In the genomic region with DNA sequence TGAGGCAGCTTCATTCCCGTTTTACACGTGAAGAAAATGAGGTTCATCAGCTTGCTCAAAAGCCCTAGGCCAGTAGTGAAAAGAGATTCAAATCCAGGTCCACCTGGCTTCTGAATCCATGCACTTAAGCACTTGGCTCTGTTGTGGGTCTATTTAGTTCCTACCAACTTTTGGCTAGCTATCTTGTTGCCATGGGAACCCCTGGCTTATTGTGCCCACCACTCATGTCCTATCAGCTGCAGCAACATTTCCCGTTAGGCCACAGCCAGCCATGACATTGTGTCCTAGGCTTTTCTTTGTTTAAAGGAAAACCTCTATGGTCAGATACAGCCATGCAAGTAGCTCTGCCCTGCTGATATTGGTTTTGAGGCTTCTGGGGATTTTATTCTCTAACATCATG, we compare ENCODE assay signal across 27 cellular contexts. TPM values are rescaled to one million over a fixed set of nuclear protein-coding genes. Genes with fewer than 3 reads are reported as not detected.
DNase-seq lines count a peak whose midpoint lies in the region; FAIRE-seq and TF ChIP-seq lines count a peak whose summit lies in the region.
"Had no signal": no experiment of that assay in that cellular context is flagged by ENCODE, and none has a peak within 500 bp of the region (broad histone marks: within the 10 kb centered on the region; RNA-seq: fewer than 3 reads in every experiment).

No MANE protein-coding gene starts in this region.

- peak overlapping the region in 5 of 6 donors; percentile 18 to 95 (median 74) for H3K27ac Mint-ChIP-seq in immature natural killer cell
- H3K27ac Mint-ChIP-seq: activated CD4-positive, alpha-beta T cell treated with anti-CD3 and anti-CD28 coated beads for 36 hours; activated naive CD4-positive, alpha-beta T cell treated with anti-CD3 and anti-CD28 coated beads, Interleukin-2, amount 50 U/mL, for 72 hours; activated T-helper 1 cell treated with anti-CD3 and anti-CD28 coated beads, Interleukin-12 subunit alpha, Interleukin-12 subunit beta, Interleukin-2, Interleukin-4 antibody, amounts not matched to agents 30 ng/mL and 10 ng/mL and 1 ng/mL, durations not matched to agents 14 hours and 24 hours and 36 hours; CD14-positive monocyte; naive thymus-derived CD4-positive, alpha-beta T cell; stimulated activated naive B cell treated with anti-CD40 and anti-IgM and Interleukin-4, amounts not matched to agents 10 μg/mL and 1 μg/mL and 100 μg/mL, for 72 hours had no signal

- H3K56ac ChIP-seq in H1 (replicated peaks; ENCODE audit: insufficient read length, low read depth, low read length) = no peak overlapping the region

- no peaks in the 10 kb centered on the region for H3K9me3 Mint-ChIP-seq in immature natural killer cell
- H3K9me3 Mint-ChIP-seq: activated naive CD4-positive, alpha-beta T cell treated with anti-CD3 and anti-CD28 coated beads, Interleukin-2, amount 50 U/mL, for 72 hours; activated T-helper 1 cell treated with anti-CD3 and anti-CD28 coated beads, Interleukin-12 subunit alpha, Interleukin-12 subunit beta, Interleukin-2, Interleukin-4 antibody, amounts not matched to agents 30 ng/mL and 10 ng/mL and 1 ng/mL, durations not matched to agents 14 hours and 24 hours and 36 hours; IgD-negative memory B cell; naive thymus-derived CD4-positive, alpha-beta T cell had no signal

- H3K9me3 ChIP-seq in H1 (ENCODE audit: insufficient read depth in 2 of 2, low read depth in 1 of 2, low read length in 1 of 2) = no peaks in the 10 kb centered on the region
- H3K9me3 ChIP-seq: MG63, testis had no signal

- no peaks in the 10 kb centered on the region for H3K23me2 ChIP-seq in H1 (ENCODE audit: low read depth, low read length)

- TF ChIP-seq POLR2A in GM12891 (IDR thresholded peaks at IDR 0.05; ENCODE audit: low read depth, low read length) (no peak), H1 (IDR thresholded peaks at IDR 0.05; ENCODE audit: control extremely low read depth in 1 of 2, low read depth in 2 of 2, low read length in 2 of 2) (no peak)

- H3K36me3 ChIP-seq in H1 (ENCODE audit: control insufficient read depth in 2 of 4, insufficient read depth in 4 of 4, low read length in 3 of 4) = no peaks in the 10 kb centered on the region
- H3K36me3 ChIP-seq: MG63 had no signal

- H4K5ac ChIP-seq in H1 (ENCODE audit: insufficient read length, low read depth, low read length) = no peak overlapping the region

- no peak overlapping the region for H3K9ac ChIP-seq in H1 (replicated peaks in 1 of 4; ENCODE audit: extremely low read depth in 1 of 4, low read depth in 3 of 4, low read length in 3 of 4)

- TF ChIP-seq RAD21 in H1 (IDR thresholded peaks at IDR 0.05 in 1 of 2, conservative IDR thresholded peaks at IDR 0.05 in 1 of 2; ENCODE audit: low read depth in 2 of 2, low read length in 2 of 2) = no peak

- H3K23ac ChIP-seq in H1 (ENCODE audit: insufficient read length) = no peak overlapping the region

- no peak overlapping the region for H2AK5ac ChIP-seq in H1 (ENCODE audit: low read depth, low read length)

- H3K4me3 Mint-ChIP-seq in immature natural killer cell = no peak overlapping the region
- H3K4me3 Mint-ChIP-seq: activated CD4-positive, alpha-beta T cell treated with anti-CD3 and anti-CD28 coated beads for 36 hours; activated T-helper 1 cell treated with anti-CD3 and anti-CD28 coated beads, Interleukin-12 subunit alpha, Interleukin-12 subunit beta, Interleukin-2, Interleukin-4 antibody, amounts not matched to agents 30 ng/mL and 10 ng/mL and 1 ng/mL, durations not matched to agents 14 hours and 24 hours and 36 hours; CD14-positive monocyte; IgD-negative memory B cell; naive thymus-derived CD4-positive, alpha-beta T cell; stimulated activated naive B cell treated with anti-CD40 and anti-IgM and Interleukin-4, amounts not matched to agents 10 μg/mL and 1 μg/mL and 100 μg/mL, for 72 hours had no signal

- H3K79me2 ChIP-seq in H1 (ENCODE audit: control insufficient read depth in 1 of 2, insufficient read depth in 2 of 2, low read length in 2 of 2) = no peaks in the 10 kb centered on the region

- CTCF ChIA-PET in H1 (lab: Charles Lee; ENCODE audit: partially characterized antibody) = interaction anchor here (1.3 to 7.7 kb wide), 4 partner anchors 17 to 121 kb away, joined by 4 to 51 read pairs (median 4); no protein-coding TSS in a partner anchor

- no peak overlapping the region for H2BK120ac ChIP-seq in H1 (replicated peaks; ENCODE audit: low read depth, low read length)

- H2BK12ac ChIP-seq in H1 (ENCODE audit: low read depth, low read length) = no peak overlapping the region

- no peaks in the 10 kb centered on the region for H3K27me3 ChIP-seq in H1 (replicated peaks in 1 of 4; ENCODE audit: control insufficient read depth in 3 of 4, extremely low read depth in 1 of 4, insufficient read depth in 3 of 4, low read length in 3 of 4)
- H3K27me3 ChIP-seq: MG63, testis had no signal

- TF ChIP-seq EP300 in H1 (IDR thresholded peaks at IDR 0.05; ENCODE audit: borderline replicate concordance in 1 of 2, low read depth in 2 of 2, low read length in 2 of 2) = no peak

- no peak overlapping the region for H2BK15ac ChIP-seq in H1 (ENCODE audit: low read length)

- POLR2A ChIA-PET in H1 (lab: Charles Lee; ENCODE audit: partially characterized antibody) = interaction anchor here (0.8 kb wide), 1 partner anchor 10 kb away, joined by 3 read pairs; no protein-coding TSS in a partner anchor

- H3K18ac ChIP-seq in H1 (ENCODE audit: extremely low read depth, low read length) = no peak overlapping the region

- H3K14ac ChIP-seq in H1 (ENCODE audit: insufficient read length) = no peak overlapping the region

- H4K20me1 ChIP-seq in H1 (replicated peaks in 1 of 2; ENCODE audit: control insufficient read depth in 1 of 2, insufficient read depth in 2 of 2, low read length in 2 of 2) = no peaks in the 10 kb centered on the region

- H3K36me3 Mint-ChIP-seq in immature natural killer cell = no peaks in the 10 kb centered on the region
- H3K36me3 Mint-ChIP-seq: activated naive CD4-positive, alpha-beta T cell treated with anti-CD3 and anti-CD28 coated beads, Interleukin-2, amount 50 U/mL, for 72 hours; CD14-positive monocyte; naive thymus-derived CD4-positive, alpha-beta T cell had no signal

- TF ChIP-seq CTCF in H1 (IDR thresholded peaks at IDR 0.05; ENCODE audit: control extremely low read depth in 1 of 3, insufficient read depth in 1 of 3, low read depth in 1 of 3, low read length in 3 of 3) = no peak

- H2BK20ac ChIP-seq in H1 (ENCODE audit: low read length) = no peak overlapping the region

- H4K8ac ChIP-seq in H1 (ENCODE audit: extremely low read depth, insufficient read depth, low read length) = no peak overlapping the region

- H3K27me3 Mint-ChIP-seq in immature natural killer cell (ENCODE audit: low read depth in 3 of 3) = peaks cover 0 to 3% (median 0%) of the 10 kb centered on the region in 3 donors
- H3K27me3 Mint-ChIP-seq: IgD-negative memory B cell; stimulated activated naive B cell treated with anti-CD40 and anti-IgM and Interleukin-4, amounts not matched to agents 10 μg/mL and 1 μg/mL and 100 μg/mL, for 72 hours had no signal

- H3K4me2 ChIP-seq in H1 (ENCODE audit: insufficient read depth in 1 of 2, low read depth in 2 of 2, low read length in 2 of 2) = no peak overlapping the region

- H4K91ac ChIP-seq in H1 (replicated peaks; ENCODE audit: insufficient read length, low read length) = no peak overlapping the region

- no peak for DNase-seq in GM12891 (ENCODE audit: insufficient read length, low spot score)
- peak; percentile 18 for DNase-seq in NCI-H345 treated with DMSO at 0.1 percent for 48 hours (lab: John Stamatoyannopoulos, UW; ENCODE audit: unreplicated experiment)
- no peak for DNase-seq in H1 (ENCODE audit: low read depth in 1 of 2, low spot score in 2 of 2)
- no peak for DNase-seq in immature natural killer cell
- no peak for DNase-seq in GM19240 (ENCODE audit: insufficient read length, low spot score)
- no peak for DNase-seq in NCI-H2107 treated with DMSO at 0.1 percent for 48 hours (lab: John Stamatoyannopoulos, UW; ENCODE audit: unreplicated experiment)
- DNase-seq in NOMO-1 (lab: John Stamatoyannopoulos, UW; ENCODE audit: unreplicated experiment in 2 of 2) = no peak
- DNase-seq: activated CD4-positive, alpha-beta T cell treated with anti-CD3 and anti-CD28 coated beads for 36 hours; GF-D8; head of caudate nucleus; MG63; naive thymus-derived CD4-positive, alpha-beta T cell; NCI-H1694; NCI-H226; NK-92 treated with Interleukin-12 subunit alpha and Interleukin-12 subunit beta, amount 100 ng/mL, for 24 hours; posterior cingulate gyrus; stimulated activated CD4-positive, alpha-beta T cell treated with anti-CD3 and anti-CD28 coated beads, Interleukin-2, amount 100 ng/mL, for 24 hours; stimulated activated naive B cell treated with anti-CD40 and anti-IgM and Interleukin-4, amounts not matched to agents 10 μg/mL and 1 μg/mL and 100 μg/mL, for 72 hours; testis had no signal

- FAIRE-seq in GM12891 (lab: Jason Lieb, UNC) (peak; percentile 38), H1 (lab: Jason Lieb, UNC) (no peak)
- FAIRE-seq: astrocyte, keratinocyte had no signal

- no peak overlapping the region for H2BK5ac ChIP-seq in H1 (ENCODE audit: low read depth, low read length)

- peaks cover 6 to 12% (median 6%) of the 10 kb centered on the region in 4 experiments; a peak in 5 of 7 replicates for H3K4me1 ChIP-seq in H1 (replicated peaks in 1 of 4; ENCODE audit: control insufficient read depth in 3 of 4, insufficient read depth in 4 of 4, low read length in 3 of 4)
- H3K4me1 ChIP-seq: testis had no signal

- no peak overlapping the region for H3K4ac ChIP-seq in H1 (replicated peaks; ENCODE audit: insufficient read length, low read depth, low read length)

- H3K79me1 ChIP-seq in H1 (ENCODE audit: low read depth, low read length) = no peaks in the 10 kb centered on the region

- no peak overlapping the region for H3K4me3 ChIP-seq in H1 (ENCODE audit: extremely low read depth in 1 of 4, insufficient read depth in 2 of 4, low read depth in 3 of 4, low read length in 4 of 4)
- H3K4me3 ChIP-seq: MG63, testis had no signal

- peaks cover 93 to 100% of the 10 kb centered on the region in 2 donors for H3K4me1 Mint-ChIP-seq in immature natural killer cell

- WGBS in H1 (ENCODE audit: extremely low coverage in 1 of 2, insufficient coverage in 1 of 2, insufficient read length in 1 of 2, insufficient replicate concordance in 2 of 2, low coverage in 1 of 2, low lambda C conversion rate in 2 of 2, missing lambda C conversion rate in 1 of 2), 2 experiments = 50% methylated on average over 3 of the region's 3 CpGs; no CpG with 5 or more reads in 1 of the 2 experiments

- no peak overlapping the region for H3K27ac ChIP-seq in H1 (ENCODE audit: low read depth, low read length)
- H3K27ac ChIP-seq: RWPE1, testis had no signal

- H2AFZ ChIP-seq in H1 (ENCODE audit: low read length) = peak overlapping the region; percentile 9; the same call in 1 of the 2 replicates

RNA-seq across cellular contexts. Expression of a gene that starts 49.8 kb away (rescaled TPM):
- polyA plus RNA-seq in GM12891 (2012; ENCODE audit: low read depth, missing spikeins) = 207 TPM
- total RNA-seq in H1 (2021; fragmentation: NEBNext Ultra II Directional; extraction: Animal tissue kit (Norgen Biotek cat#: 25700)) = not detected in 2 replicates
- not detected in 2 replicates for polyA plus RNA-seq in H1 (2011; rRNA removed)
- not detected for polyA plus RNA-seq in H1 (2011; cell fraction: cytosol; rRNA removed)
- polyA plus RNA-seq in H1 (2011; cell fraction: nucleus; rRNA removed) = not detected
- not detected in 4 replicates for polyA plus RNA-seq in H1 (2012, experiment 1 of 2)
- not detected for polyA plus RNA-seq in H1 (2012, experiment 2 of 2)
- polyA plus RNA-seq in H1 (2013, experiment 1 of 2) = not detected
- polyA plus RNA-seq in H1 (2013, experiment 2 of 2) = not detected
- polyA minus RNA-seq in H1 (2011; rRNA and poly(A)+ RNA removed) = not detected in 2 replicates
- polyA minus RNA-seq in H1 (2011; cell fraction: cytosol; rRNA and poly(A)+ RNA removed) = not detected
- polyA minus RNA-seq in H1 (2011; cell fraction: nucleus; rRNA and poly(A)+ RNA removed) = not detected
- 100 to 1,000 TPM; 494 to 692 (median 535) TPM for polyA plus RNA-seq in immature natural killer cell
- total RNA-seq: astrocyte, H4 had no signal

RNA-seq across cellular contexts. Expression of a gene that starts 52.2 kb away (rescaled TPM):
- 0.23 TPM for polyA plus RNA-seq in GM12891 (2012; ENCODE audit: low read depth, missing spikeins)
- total RNA-seq in H1 (2021; fragmentation: NEBNext Ultra II Directional; extraction: Animal tissue kit (Norgen Biotek cat#: 25700)) = 1.1 TPM in 2 replicates
- polyA plus RNA-seq in H1 (2011; rRNA removed) (1.1 and 1.5 TPM in 2 replicates), immature natural killer cell (under 1 TPM in 2 of 3 donors, not detected in 1; 0.28 to 0.39 TPM)
- 1.5 TPM for polyA plus RNA-seq in H1 (2011; cell fraction: cytosol; rRNA removed)
- 0.66 TPM for polyA plus RNA-seq in H1 (2011; cell fraction: nucleus; rRNA removed)
- polyA plus RNA-seq in H1 (2012, experiment 1 of 2) = 0.59 to 1.1 TPM (median 0.66 TPM) in 4 replicates
- 0.07 TPM for polyA plus RNA-seq in H1 (2012, experiment 2 of 2)
- 1.4 TPM for polyA plus RNA-seq in H1 (2013, experiment 1 of 2)
- 0.99 TPM for polyA plus RNA-seq in H1 (2013, experiment 2 of 2)
- polyA minus RNA-seq in H1 (2011; rRNA and poly(A)+ RNA removed) = 1.3 and 1.4 TPM in 2 replicates
- 0.44 TPM for polyA minus RNA-seq in H1 (2011; cell fraction: cytosol; rRNA and poly(A)+ RNA removed)
- polyA minus RNA-seq in H1 (2011; cell fraction: nucleus; rRNA and poly(A)+ RNA removed) = 1.3 TPM

RNA-seq across cellular contexts. Expression of a gene that starts 52.5 kb away (rescaled TPM):
- polyA plus RNA-seq in GM12891 (2012; ENCODE audit: low read depth, missing spikeins) = 0.85 TPM
- total RNA-seq in H1 (2021; fragmentation: NEBNext Ultra II Directional; extraction: Animal tissue kit (Norgen Biotek cat#: 25700)) = 4.4 and 4.9 TPM in 2 replicates
- polyA plus RNA-seq in H1 (2011; rRNA removed) (7.3 and 10.6 TPM in 2 replicates), immature natural killer cell (under 1 TPM in 2 of 3 donors, not detected in 1; 0.74 to 0.97 TPM)
- 4.6 TPM for polyA plus RNA-seq in H1 (2011; cell fraction: cytosol; rRNA removed)
- polyA plus RNA-seq in H1 (2011; cell fraction: nucleus; rRNA removed) = 7.6 TPM
- polyA plus RNA-seq in H1 (2012, experiment 1 of 2) = 1.8 to 2.4 TPM (median 2.0 TPM) in 4 replicates
- 0.18 TPM for polyA plus RNA-seq in H1 (2012, experiment 2 of 2)
- polyA plus RNA-seq in H1 (2013, experiment 1 of 2) = 2.3 TPM
- 3.2 TPM for polyA plus RNA-seq in H1 (2013, experiment 2 of 2)
- polyA minus RNA-seq in H1 (2011; rRNA and poly(A)+ RNA removed) = 36.3 and 44.3 TPM in 2 replicates
- polyA minus RNA-seq in H1 (2011; cell fraction: cytosol; rRNA and poly(A)+ RNA removed) = 6.4 TPM
- 25.6 TPM for polyA minus RNA-seq in H1 (2011; cell fraction: nucleus; rRNA and poly(A)+ RNA removed)

Comparison
In these comparisons a context has a peak if more than half of its experiments do, and no peak if none do; other contexts are left out.
1. RNA of a gene that starts 49.8 kb away (polyA plus RNA-seq): 494 to 692 TPM in immature natural killer cell; not detected in H1; every median in the first group is over 100 times any median in the second.